Comparison of ENCODE assay signal across 13 cellular contexts in the genomic region with DNA sequence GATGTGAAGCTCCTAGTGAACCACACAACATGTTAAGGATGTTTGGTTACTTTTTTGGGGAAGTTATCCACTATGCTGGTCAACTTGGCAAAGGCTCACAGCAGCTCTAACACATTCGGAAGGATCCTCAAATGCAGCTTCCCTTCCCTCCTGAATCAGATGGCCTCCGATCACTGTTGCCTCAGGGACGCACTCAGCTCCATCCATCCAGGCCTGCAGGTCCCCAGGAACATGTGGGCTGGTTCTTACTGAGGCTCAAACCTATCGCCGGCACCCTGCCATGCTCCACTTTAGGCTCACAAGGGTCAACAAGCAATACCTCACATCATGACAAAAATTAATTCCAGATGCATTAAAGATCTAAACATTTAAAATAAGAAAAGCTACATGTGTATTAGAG.
"Had no signal": no experiment of that assay in that cellular context is flagged by ENCODE, and none has a peak within 500 bp of the region (broad histone marks: within the 10 kb centered on the region; RNA-seq: fewer than 3 reads in every experiment).

No MANE protein-coding gene starts in this region.

- H3K79me2 ChIP-seq: parathyroid adenoma had no signal

- H3K4me1 ChIP-seq: breast epithelium, parathyroid adenoma had no signal

- DNase-seq: activated CD4-positive, alpha-beta T cell treated with anti-CD3 and anti-CD28 coated beads, Interleukin-2, amount 10 ng/mL, durations not matched to agents 7 days and 5 days; activated CD8-positive, alpha-beta memory T cell treated with anti-CD3 and anti-CD28 coated beads for 24 hours; left ventricle myocardium inferior; mesendoderm had no signal

- H3K9me3 Mint-ChIP-seq: activated CD4-positive, alpha-beta T cell treated with anti-CD3 and anti-CD28 coated beads, Interleukin-2, amount 10 ng/mL, durations not matched to agents 7 days and 5 days; activated naive CD4-positive, alpha-beta T cell treated with anti-CD3 and anti-CD28 coated beads, Interleukin-2, amount 50 U/mL, for 72 hours; neural crest cell; T-helper 1 cell treated with Interleukin-12 subunit alpha and Interleukin-12 subunit beta and Interleukin-4 antibody, amounts not matched to agents 30 μg/mL and 1 μg/mL, for 36 hours; WTC11 had no signal

- H3K9me3 ChIP-seq: breast epithelium, left ventricle myocardium inferior, thyroid gland had no signal

- H3K27me3 Mint-ChIP-seq: activated CD4-positive, alpha-beta T cell treated with anti-CD3 and anti-CD28 coated beads, Interleukin-2, amount 10 ng/mL, durations not matched to agents 7 days and 5 days had no signal

- H3K27me3 ChIP-seq: breast epithelium, thyroid gland had no signal

- H3K27ac Mint-ChIP-seq: activated CD4-positive, alpha-beta T cell treated with anti-CD3 and anti-CD28 coated beads, Interleukin-2, amount 10 ng/mL, durations not matched to agents 7 days and 5 days; activated naive CD4-positive, alpha-beta T cell treated with anti-CD3 and anti-CD28 coated beads, Interleukin-2, amount 50 U/mL, for 72 hours; T-helper 1 cell treated with Interleukin-12 subunit alpha and Interleukin-12 subunit beta and Interleukin-4 antibody, amounts not matched to agents 30 μg/mL and 1 μg/mL, for 36 hours; WTC11 had no signal

- H3K36me3 ChIP-seq: breast epithelium, thyroid gland had no signal

- H3K4me1 Mint-ChIP-seq: activated CD4-positive, alpha-beta T cell treated with anti-CD3 and anti-CD28 coated beads, Interleukin-2, amount 10 ng/mL, durations not matched to agents 7 days and 5 days had no signal

- H3K4me3 ChIP-seq: breast epithelium, left ventricle myocardium inferior, SK-N-MC, skin epidermis, thyroid gland had no signal

- H3K36me3 Mint-ChIP-seq: activated naive CD4-positive, alpha-beta T cell treated with anti-CD3 and anti-CD28 coated beads, Interleukin-2, amount 50 U/mL, for 72 hours; WTC11 had no signal

- H3K9ac ChIP-seq: parathyroid adenoma had no signal

- H2AFZ ChIP-seq: parathyroid adenoma had no signal

- H3K4me3 Mint-ChIP-seq: activated CD4-positive, alpha-beta T cell treated with anti-CD3 and anti-CD28 coated beads, Interleukin-2, amount 10 ng/mL, durations not matched to agents 7 days and 5 days; neural crest cell; T-helper 1 cell treated with Interleukin-12 subunit alpha and Interleukin-12 subunit beta and Interleukin-4 antibody, amounts not matched to agents 30 μg/mL and 1 μg/mL, for 36 hours; WTC11 had no signal

- H3K27ac ChIP-seq: breast epithelium, left ventricle myocardium inferior, parathyroid adenoma, SK-N-MC, skin epidermis, thyroid gland had no signal
